15 cellular contexts compared by ENCODE assay signal in genomic region chr18:58205087-58205779, GRCh38.
DNase-seq lines count a peak whose midpoint lies in the region; ATAC-seq and TF ChIP-seq lines count a peak whose summit lies in the region.
"Had no signal": no experiment of that assay in that cellular context is flagged by ENCODE, and none has a peak within 500 bp of the region (broad histone marks: within the 10 kb centered on the region; RNA-seq: fewer than 3 reads in every experiment).

No MANE protein-coding gene starts in this region.

- no peak overlapping the region for H4K8ac ChIP-seq in trophoblast cell (ENCODE audit: low read depth, low read length)

- H3K4ac ChIP-seq in trophoblast cell (ENCODE audit: low read depth, low read length): no peak overlapping the region

- CTCF ChIA-PET in WTC11 (lab: Charles Lee): no interaction called here

- H3K79me1 ChIP-seq in trophoblast cell (ENCODE audit: low read length): no peaks in the 10 kb centered on the region

- H3K27me3 Mint-ChIP-seq in WTC11 (ENCODE audit: low read depth): no peaks in the 10 kb centered on the region

- no peak overlapping the region for H4K12ac ChIP-seq in trophoblast cell (ENCODE audit: low read depth, low read length)

- peaks cover 64% of the 10 kb centered on the region for H3K4me1 Mint-ChIP-seq in WTC11

- no peaks in the 10 kb centered on the region for H3K9me3 Mint-ChIP-seq in WTC11
- H3K9me3 Mint-ChIP-seq: activated naive CD4-positive, alpha-beta T cell treated with anti-CD3 and anti-CD28 coated beads, Interleukin-2, amount 10 ng/mL, durations not matched to agents 7 days and 5 days; effector memory CD8-positive, alpha-beta T cell had no signal

- H3K4me3 ChIP-seq in epithelial cell of esophagus (ENCODE audit: low read length) (no peak overlapping the region), trophoblast cell (ENCODE audit: low read depth, low read length) (no peak overlapping the region)
- H3K4me3 ChIP-seq: K562, suprapubic skin had no signal

- POLR2A ChIA-PET in WTC11 (lab: Charles Lee): no interaction called here

- TF ChIP-seq CTCF in epithelial cell of esophagus (IDR thresholded peaks at IDR 0.05; ENCODE audit: insufficient read depth, low read depth, low read length, missing control alignments) (no peak), WTC11 (IDR thresholded peaks at IDR 0.05) (no peak)

- no peak overlapping the region for H4K91ac ChIP-seq in trophoblast cell (ENCODE audit: low read depth, low read length)

- no peak overlapping the region for H3K18ac ChIP-seq in trophoblast cell (ENCODE audit: low read length)

- H3K79me2 ChIP-seq in trophoblast cell (ENCODE audit: control insufficient read depth, insufficient read depth, low read length, poor library complexity): no peaks in the 10 kb centered on the region

- H3K36me3 Mint-ChIP-seq in WTC11: no peaks in the 10 kb centered on the region
- H3K36me3 Mint-ChIP-seq: activated naive CD4-positive, alpha-beta T cell treated with anti-CD3 and anti-CD28 coated beads, Interleukin-2, amount 10 ng/mL, durations not matched to agents 7 days and 5 days had no signal

- H3K14ac ChIP-seq in trophoblast cell (ENCODE audit: low read length): no peak overlapping the region

- no peaks in the 10 kb centered on the region for H3K27me3 ChIP-seq in trophoblast cell (ENCODE audit: insufficient read depth, low read length)
- H3K27me3 ChIP-seq: suprapubic skin had no signal

- no peak overlapping the region for H3K4me3 Mint-ChIP-seq in WTC11
- H3K4me3 Mint-ChIP-seq: activated naive CD4-positive, alpha-beta T cell treated with anti-CD3 and anti-CD28 coated beads, Interleukin-2, amount 10 ng/mL, durations not matched to agents 7 days and 5 days; effector memory CD8-positive, alpha-beta T cell had no signal

- H3K27ac Mint-ChIP-seq in WTC11: no peak overlapping the region
- H3K27ac Mint-ChIP-seq: activated naive CD4-positive, alpha-beta T cell treated with anti-CD3 and anti-CD28 coated beads, Interleukin-2, amount 10 ng/mL, durations not matched to agents 7 days and 5 days; effector memory CD8-positive, alpha-beta T cell had no signal

- H3K9me3 ChIP-seq in trophoblast cell (ENCODE audit: insufficient read depth, low read depth, low read length): no peaks in the 10 kb centered on the region
- H3K9me3 ChIP-seq: suprapubic skin had no signal

- H3K4me1 ChIP-seq in trophoblast cell (ENCODE audit: control insufficient read depth in 1 of 2, insufficient read depth in 2 of 2, low read length in 2 of 2): peaks cover 0 to 5% of the 10 kb centered on the region in 2 experiments
- H3K4me1 ChIP-seq: suprapubic skin had no signal

- no peak overlapping the region for H2BK5ac ChIP-seq in trophoblast cell (ENCODE audit: low read depth, low read length, poor library complexity)

- H2AFZ ChIP-seq in trophoblast cell (ENCODE audit: insufficient read depth, low read length, poor library complexity): no peak overlapping the region
- H2AFZ ChIP-seq: parathyroid adenoma had no signal

- peak; percentile 87 for DNase-seq in EL
- DNase-seq in RPMI7951 (ENCODE audit: low read depth): peak; percentile 60
- peak; percentile 74 for DNase-seq in epithelial cell of esophagus (ENCODE audit: low read depth)
- peak; percentile 37 to 62 for DNase-seq in trophoblast cell
- no peak for DNase-seq in WTC11 (ENCODE audit: low spot score)
- no peak for DNase-seq in Ammon's horn (ENCODE audit: low spot score)
- no peak for DNase-seq in NCI-H1417 treated with DMSO at 0.1 percent for 48 hours (lab: John Stamatoyannopoulos, UW)
- no peak for DNase-seq in left lobe of liver (ENCODE audit: low spot score)
- DNase-seq: activated naive CD4-positive, alpha-beta T cell treated with anti-CD3 and anti-CD28 coated beads, Interleukin-2, amount 10 ng/mL, durations not matched to agents 7 days and 5 days; DND-41; effector memory CD8-positive, alpha-beta T cell; stimulated activated CD4-positive, alpha-beta T cell treated with anti-CD3 and anti-CD28 coated beads, Interleukin-4, amount 100 ng/mL, for 4 hours had no signal

- no peak overlapping the region for H3K27ac ChIP-seq in trophoblast cell (ENCODE audit: low read depth, low read length)
- H3K27ac ChIP-seq: parathyroid adenoma, suprapubic skin had no signal

- H3K36me3 ChIP-seq in trophoblast cell (ENCODE audit: control insufficient read depth in 1 of 2, insufficient read depth in 2 of 2, low read length in 2 of 2): no peaks in the 10 kb centered on the region
- H3K36me3 ChIP-seq: suprapubic skin had no signal

- H2BK120ac ChIP-seq in trophoblast cell (ENCODE audit: insufficient read depth, low read length, poor library complexity): no peak overlapping the region

- H2AK5ac ChIP-seq in trophoblast cell (ENCODE audit: low read length): no peak overlapping the region

- no peak for ATAC-seq in WTC11
- ATAC-seq in left lobe of liver: no peak
- ATAC-seq: effector memory CD8-positive, alpha-beta T cell; K562 had no signal

- no peak overlapping the region for H3K9ac ChIP-seq in trophoblast cell (ENCODE audit: low read length)
- H3K9ac ChIP-seq: parathyroid adenoma had no signal

- H2BK12ac ChIP-seq in trophoblast cell (ENCODE audit: low read length): no peak overlapping the region

- H3K4me2 ChIP-seq in trophoblast cell (ENCODE audit: low read length): no peak overlapping the region

- no CpG with 5 or more reads among the region's 2 CpGs for WGBS in trophoblast cell (ENCODE audit: extremely low coverage, insufficient coverage, insufficient read length)

- no peak overlapping the region for H3K23ac ChIP-seq in trophoblast cell (ENCODE audit: low read length)

TF ChIP-seq in WTC11, 78 proteins besides CTCF, POLR2A, EP300 and RAD21 (continues in another document):
- no peak for TF ChIP-seq ZSCAN18 (CRISPR knock-in tag; IDR thresholded peaks at IDR 0.05)
- TF ChIP-seq FOXJ3 (CRISPR knock-in tag; IDR thresholded peaks at IDR 0.05; ENCODE audit: borderline replicate concordance): no peak
- no peak for TF ChIP-seq ZNF219 (CRISPR knock-in tag; IDR thresholded peaks at IDR 0.05; ENCODE audit: borderline replicate concordance)
- TF ChIP-seq MAX (CRISPR knock-in tag; IDR thresholded peaks at IDR 0.05): no peak
- TF ChIP-seq PREB (CRISPR knock-in tag; IDR thresholded peaks at IDR 0.05; ENCODE audit: borderline replicate concordance): no peak
- no peak for TF ChIP-seq HMGXB4 (CRISPR knock-in tag; IDR thresholded peaks at IDR 0.05)
- TF ChIP-seq HMGA2 (CRISPR knock-in tag; IDR thresholded peaks at IDR 0.05): no peak
- TF ChIP-seq ETV6 (CRISPR knock-in tag; IDR thresholded peaks at IDR 0.05): no peak
- TF ChIP-seq ZNF232 (CRISPR knock-in tag; IDR thresholded peaks at IDR 0.05): no peak
- no peak for TF ChIP-seq E2F1 (CRISPR knock-in tag; IDR thresholded peaks at IDR 0.05)
- no peak for TF ChIP-seq TCF7 (CRISPR knock-in tag; IDR thresholded peaks at IDR 0.05; ENCODE audit: low read depth)
- TF ChIP-seq ZNF671 (CRISPR knock-in tag; IDR thresholded peaks at IDR 0.05): no peak
- no peak for TF ChIP-seq TP53 (CRISPR knock-in tag; IDR thresholded peaks at IDR 0.05)
- TF ChIP-seq ZNF416 (CRISPR knock-in tag; IDR thresholded peaks at IDR 0.05): no peak

Comparison
In these comparisons a context has a peak if more than half of its experiments do, and no peak if none do; other contexts are left out.
1. DNase-seq: peak in EL (single experiment), RPMI7951 (single experiment), epithelial cell of esophagus (single experiment) and trophoblast cell (2 of 2); none in WTC11 (single experiment), Ammon's horn (single experiment), NCI-H1417 treated with DMSO at 0.1 percent for 48 hours (single experiment) and left lobe of liver (single experiment).